28 cellular contexts compared by ENCODE assay signal in the genomic region with DNA sequence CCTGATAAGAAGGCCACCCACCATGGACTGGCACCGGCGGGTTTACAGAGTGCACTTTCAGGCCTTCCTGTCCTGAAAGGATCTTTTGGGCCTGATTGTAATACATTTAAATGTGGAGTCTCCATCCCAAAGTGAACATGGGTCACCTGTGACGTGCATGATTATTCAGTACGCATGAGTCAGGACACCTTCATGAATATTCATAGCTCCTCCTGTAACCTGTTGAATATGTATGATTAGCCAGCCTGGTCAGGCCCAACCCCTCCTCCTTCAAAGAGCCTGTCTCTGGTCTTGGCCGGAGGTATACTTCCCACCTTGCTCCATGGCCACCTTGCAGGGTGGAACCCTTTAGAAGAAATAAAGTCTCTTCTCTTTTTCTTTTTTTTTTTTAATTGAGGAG.
"Had no signal": no experiment of that assay in that cellular context is flagged by ENCODE, and none has a peak within 500 bp of the region (broad histone marks: within the 10 kb centered on the region; RNA-seq: fewer than 3 reads in every experiment).

No MANE protein-coding gene starts in this region.

- ATAC-seq: activated CD4-positive, alpha-beta T cell treated with anti-CD3 and anti-CD28 coated beads for 36 hours; activated T-helper 17 cell treated with anti-CD3 and anti-CD28 coated beads, Interleukin-2, amount 50 U/mL, for 72 hours; body of pancreas had no signal

- H3K27ac ChIP-seq: adrenal gland, body of pancreas, Peyer's patch, RWPE1, VCaP had no signal

- DNase-seq: activated CD4-positive, alpha-beta memory T cell treated with anti-CD3 and anti-CD28 coated beads, Interleukin-2, amount 10 ng/mL, durations not matched to agents 7 days and 5 days; activated CD4-positive, alpha-beta T cell treated with anti-CD3 and anti-CD28 coated beads for 36 hours; activated CD4-positive, alpha-beta T cell treated with anti-CD3 and anti-CD28 coated beads, Interleukin-2, amount 50 U/mL, for 1 hour; activated gamma-delta T cell treated with Interleukin-2 at 50 U/mL for 16 hours; activated naive CD4-positive, alpha-beta T cell treated with anti-CD3 and anti-CD28 coated beads, Interleukin-2, amount 10 ng/mL, durations not matched to agents 7 days and 5 days; activated naive CD8-positive, alpha-beta T cell treated with anti-CD3 and anti-CD28 coated beads, Interleukin-2, amount 10 ng/mL, durations not matched to agents 7 days and 5 days; activated T-cell treated with anti-CD3 and anti-CD28 coated beads for 4 hours; activated T-cell treated with anti-CD3 and anti-CD28 coated beads, Interleukin-2, amount 50 U/mL, for 48 hours; adrenal gland; anterior cingulate cortex; body of pancreas; central memory CD4-positive, alpha-beta T cell; KG1; MM.1S; NCI-H1105; NCI-H1436 treated with DMSO at 0.1 percent for 48 hours; NCI-H187; NCI-H2081; NCI-H510A treated with DMSO at 0.1 percent for 48 hours; NCI-H69; NK-92 treated with Interleukin-12 subunit alpha and Interleukin-12 subunit beta, amount 100 ng/mL, for 24 hours; OCI-M1; Peyer's patch; Right ventricle myocardium superior; T-helper 2 cell had no signal

- H3K4me3 ChIP-seq: adrenal gland, body of pancreas, Peyer's patch had no signal

- H3K4me1 ChIP-seq: adrenal gland, body of pancreas had no signal

- H3K27me3 ChIP-seq: adrenal gland, body of pancreas, Peyer's patch had no signal

- H3K36me3 ChIP-seq: adrenal gland, Peyer's patch had no signal

- H3K9me3 ChIP-seq: adrenal gland, body of pancreas, Peyer's patch had no signal
